ENCODE assay signal across 10 cellular contexts in genomic region chr2:167264380-167264779, GRCh38. TPM values are rescaled to one million over a fixed set of nuclear protein-coding genes. Genes with fewer than 3 reads are reported as not detected.
DNase-seq lines count a peak whose midpoint lies in the region; ATAC-seq, FAIRE-seq and TF ChIP-seq lines count a peak whose summit lies in the region.
"Had no signal": no experiment of that assay in that cellular context is flagged by ENCODE, and none has a peak within 500 bp of the region (broad histone marks: within the 10 kb centered on the region; RNA-seq: fewer than 3 reads in every experiment).

No MANE protein-coding gene starts in this region.

- H3K27ac ChIP-seq in DND-41 (ENCODE audit: low read length) (no peak overlapping the region), GM12878 (ENCODE audit: control insufficient read depth, insufficient read depth) (no peak overlapping the region), right lobe of liver (no peak overlapping the region), ascending aorta (no peak overlapping the region)
- H3K27ac ChIP-seq: prostate gland had no signal

- TF ChIP-seq POLR2A in GM12878 (IDR thresholded peaks at IDR 0.05; ENCODE audit: low read depth, low read length), result no peak
- no peak for TF ChIP-seq POLR2A in right lobe of liver (IDR thresholded peaks at IDR 0.05)

- TF ChIP-seq EP300 in GM12878 (IDR thresholded peaks at IDR 0.05; ENCODE audit: borderline replicate concordance in 1 of 2, control insufficient read depth in 1 of 2, low read depth in 2 of 2, low read length in 2 of 2), result no peak

- H3K79me2 ChIP-seq in DND-41 (ENCODE audit: insufficient read depth, low read length), result no peaks in the 10 kb centered on the region
- no peaks in the 10 kb centered on the region for H3K79me2 ChIP-seq in GM12878 (ENCODE audit: control insufficient read depth, insufficient read depth, low read length)

- no peak overlapping the region for H2AFZ ChIP-seq in DND-41 (ENCODE audit: low read depth, low read length)
- H2AFZ ChIP-seq in GM12878 (ENCODE audit: control insufficient read depth, low read depth, low read length), result no peak overlapping the region

- FAIRE-seq in GM12878 (lab: Jason Lieb, UNC), result no peak

- H3K4me1 ChIP-seq in DND-41 (ENCODE audit: insufficient read depth, low read length), result no peaks in the 10 kb centered on the region
- H3K4me1 ChIP-seq in GM12878 (ENCODE audit: control insufficient read depth, insufficient read depth, low read length), result no peaks in the 10 kb centered on the region
- no peaks in the 10 kb centered on the region for H3K4me1 ChIP-seq in right lobe of liver
- no peaks in the 10 kb centered on the region for H3K4me1 ChIP-seq in ascending aorta
- H3K4me1 ChIP-seq: prostate gland had no signal

- in situ Hi-C loops in GM12878 (cut with MboI), result no loop called here

- no peaks in the 10 kb centered on the region for H3K9me3 ChIP-seq in DND-41 (ENCODE audit: insufficient read depth, low read length, severe bottlenecking)
- H3K9me3 ChIP-seq in GM12878 (replicated peaks; ENCODE audit: control insufficient read depth, insufficient read depth, low read length), result no peaks in the 10 kb centered on the region
- no peaks in the 10 kb centered on the region for H3K9me3 ChIP-seq in right lobe of liver
- H3K9me3 ChIP-seq in ascending aorta, result peaks cover 0 to 5% of the 10 kb centered on the region in 2 donors
- H3K9me3 ChIP-seq: prostate gland had no signal

- no peaks in the 10 kb centered on the region for H3K36me3 ChIP-seq in DND-41 (ENCODE audit: insufficient read depth, low read length)
- no peaks in the 10 kb centered on the region for H3K36me3 ChIP-seq in GM12878 (ENCODE audit: control insufficient read depth in 2 of 2, insufficient read depth in 2 of 2, low read length in 1 of 2)
- no peaks in the 10 kb centered on the region for H3K36me3 ChIP-seq in right lobe of liver
- H3K36me3 ChIP-seq in ascending aorta, result no peaks in the 10 kb centered on the region
- H3K36me3 ChIP-seq: prostate gland had no signal

- CTCF ChIA-PET in GM12878 (lab: Yijun Ruan, JAX), result interaction anchor here (0.8 to 1.4 kb wide), 2 partner anchors 11 to 723 kb away, joined by 3 to 4 read pairs; no protein-coding TSS in a partner anchor

- H3K27ac Mint-ChIP-seq in natural killer cell treated with Interleukin-12 subunit alpha and Interleukin-12 subunit beta and Interleukin-15 and Interleukin-18, amount 100 ng/mL, for 72 hours, result no peak overlapping the region

- peaks cover 7% of the 10 kb centered on the region for H3K36me3 Mint-ChIP-seq in natural killer cell treated with Interleukin-12 subunit alpha and Interleukin-12 subunit beta and Interleukin-15 and Interleukin-18, amount 100 ng/mL, for 72 hours

- POLR2A ChIA-PET in GM12878 (lab: Charles Lee), result no interaction called here

- SMC1A ChIA-PET in GM12878 (lab: Charles Lee; ENCODE audit: uncharacterized antibody, unreplicated experiment), result interaction anchor here (1.5 kb wide), 1 partner anchor 17 kb away, joined by 4 read pairs; no protein-coding TSS in a partner anchor

- intact Hi-C loops in GM12878 (cut with micrococcal nuclease; ENCODE audit: unreplicated experiment), result no loop called here
- intact Hi-C loops in right lobe of liver (cut with DNase I), result no loop called here
- intact Hi-C loops in ascending aorta (cut with DNase I), result no loop called here

- no peak for ATAC-seq in DND-41 (ENCODE audit: insufficient read depth, low read depth)
- ATAC-seq in GM12878, result peak; percentile 40; the same call in 2 of the 3 replicates
- ATAC-seq in right lobe of liver, result peak in 3 of 4 donors; percentile 25 to 53 (median 30)
- ATAC-seq in HG03432 (IDR thresholded peaks at IDR 0.05; ENCODE audit: unreplicated experiment), result no peak
- ATAC-seq in natural killer cell treated with Interleukin-12 subunit alpha and Interleukin-12 subunit beta and Interleukin-15 and Interleukin-18, amount 100 ng/mL, for 72 hours, result no peak
- no peak for ATAC-seq in HG02610 (IDR thresholded peaks at IDR 0.05; ENCODE audit: unreplicated experiment)

- H3K27me3 Mint-ChIP-seq in natural killer cell treated with Interleukin-12 subunit alpha and Interleukin-12 subunit beta and Interleukin-15 and Interleukin-18, amount 100 ng/mL, for 72 hours, result no peaks in the 10 kb centered on the region

- TF ChIP-seq RAD21 in GM12878 (IDR thresholded peaks at IDR 0.05; ENCODE audit: insufficient read depth, low read depth, low read length), result peak; percentile 13; the same call in 1 of the 2 replicates

- RAD21 ChIA-PET in GM12878 (lab: Charles Lee; ENCODE audit: unreplicated experiment), result interaction anchor here (0.8 kb wide), 1 partner anchor 854 kb away, joined by 4 read pairs; no protein-coding TSS in a partner anchor

- no peak overlapping the region for H3K4me3 Mint-ChIP-seq in natural killer cell treated with Interleukin-12 subunit alpha and Interleukin-12 subunit beta and Interleukin-15 and Interleukin-18, amount 100 ng/mL, for 72 hours

- TF ChIP-seq CTCF in DND-41 (IDR thresholded peaks at IDR 0.05; ENCODE audit: borderline replicate concordance, extremely low read depth, low read length, poor library complexity, severe bottlenecking), result peak; percentile 42
- no peak for TF ChIP-seq CTCF in GM12878 (IDR thresholded peaks at IDR 0.05 in 2 of 3, conservative IDR thresholded peaks at IDR 0.05 in 1 of 3; ENCODE audit: control insufficient read depth in 2 of 3, extremely low read depth in 1 of 3, insufficient read depth in 1 of 3, low read depth in 3 of 3, low read length in 3 of 3)
- TF ChIP-seq CTCF in right lobe of liver (IDR thresholded peaks at IDR 0.05), result peak in 3 of 4 donors; percentile 10 to 27 (median 26)
- peak in 1 of 3 experiments; percentile 13 for TF ChIP-seq CTCF in ascending aorta (IDR thresholded peaks at IDR 0.05)

- H3K4me3 ChIP-seq in DND-41 (ENCODE audit: low read depth in 1 of 2, low read length in 2 of 2) (no peak overlapping the region), GM12878 (no peak overlapping the region), right lobe of liver (no peak overlapping the region), ascending aorta (no peak overlapping the region)
- H3K4me3 ChIP-seq: prostate gland had no signal

- no peaks in the 10 kb centered on the region for H3K4me1 Mint-ChIP-seq in natural killer cell treated with Interleukin-12 subunit alpha and Interleukin-12 subunit beta and Interleukin-15 and Interleukin-18, amount 100 ng/mL, for 72 hours (ENCODE audit: low read depth in 2 of 2)

- no peak overlapping the region for H3K9ac ChIP-seq in DND-41 (ENCODE audit: low read depth, low read length)
- no peak overlapping the region for H3K9ac ChIP-seq in GM12878 (ENCODE audit: control insufficient read depth, insufficient read depth, low read length)

- H3K9me3 Mint-ChIP-seq in natural killer cell treated with Interleukin-12 subunit alpha and Interleukin-12 subunit beta and Interleukin-15 and Interleukin-18, amount 100 ng/mL, for 72 hours, result peaks cover 12% of the 10 kb centered on the region

- 43% methylated on average over 5 of the region's 5 CpGs for WGBS in GM12878 (ENCODE audit: insufficient coverage, insufficient replicate concordance, low lambda C conversion rate, missing lambda C conversion rate)
- WGBS in right lobe of liver (ENCODE audit: insufficient coverage, low coverage, low lambda C conversion rate, missing lambda C conversion rate), result 72% methylated on average over 5 of the region's 5 CpGs

- H3K27me3 ChIP-seq in DND-41 (ENCODE audit: insufficient read depth, low read length, poor library complexity), result no peaks in the 10 kb centered on the region
- no peaks in the 10 kb centered on the region; a peak in 1 of 4 replicates for H3K27me3 ChIP-seq in GM12878 (replicated peaks in 1 of 2; ENCODE audit: control insufficient read depth in 2 of 2, insufficient read depth in 2 of 2, low read length in 1 of 2)
- no peaks in the 10 kb centered on the region for H3K27me3 ChIP-seq in right lobe of liver
- no peaks in the 10 kb centered on the region for H3K27me3 ChIP-seq in ascending aorta

- no peak for DNase-seq in DND-41
- DNase-seq in LoVo (ENCODE audit: low spot score), result peak; percentile 7
- DNase-seq in GM12878 (ENCODE audit: low read depth, low spot score), result no peak
- no peak for DNase-seq in right lobe of liver
- DNase-seq in natural killer cell treated with Interleukin-12 subunit alpha and Interleukin-12 subunit beta and Interleukin-15 and Interleukin-18, amount 100 ng/mL, for 72 hours (ENCODE audit: low spot score), result no peak
- DNase-seq in ascending aorta (ENCODE audit: low spot score in 2 of 2), result no peak
- DNase-seq: NCI-H2029 treated with DMSO at 0.1 percent for 48 hours had no signal

- H3K4me2 ChIP-seq in DND-41 (ENCODE audit: insufficient read depth, low read length) (no peak overlapping the region), GM12878 (ENCODE audit: control insufficient read depth, insufficient read depth) (no peak overlapping the region)

- no TSS peak for BruUV-seq in GM12878 (replicated peaks; lab: Mats Ljungman, UMichigan)

- no peaks in the 10 kb centered on the region for H4K20me1 ChIP-seq in DND-41 (ENCODE audit: insufficient read depth, low read length)
- H4K20me1 ChIP-seq in GM12878 (ENCODE audit: control insufficient read depth, insufficient read depth), result no peaks in the 10 kb centered on the region

TF ChIP-seq in GM12878, 131 proteins besides CTCF, POLR2A, EP300 and RAD21:
- no peak for TF ChIP-seq ZNF622 (IDR thresholded peaks at IDR 0.05)
TF ChIP-seq in GM12878: peak in this region for 0.

RNA-seq across cellular contexts. Expression of gene B3GALT1, which starts 28.4 kb away (rescaled TPM):
- not detected in 2 replicates for total RNA-seq in GM12878 (2013; cell fraction: nucleolus; rRNA removed)
- not detected in 2 replicates for total RNA-seq in GM12878 (2014; rRNA removed)
- not detected in 2 replicates for total RNA-seq in GM12878 (2014; rRNA removed; fragmentation: Illumina TruSeq; extraction: Trizol)
- total RNA-seq in GM12878 (2021), result 0.05 TPM in 1 of 2 replicates, not detected in the other
- not detected for polyA plus RNA-seq in GM12878 (2011; ENCODE audit: low read depth)
- polyA plus RNA-seq in GM12878 (2011; rRNA removed), result not detected in 2 replicates
- polyA plus RNA-seq in GM12878 (2011; cell fraction: cytosol; rRNA removed), result not detected in 2 replicates
- polyA plus RNA-seq in GM12878 (2011; cell fraction: nucleus; rRNA removed), result not detected in 2 replicates
- not detected in 2 replicates for polyA plus RNA-seq in GM12878 (2012)
- not detected in 2 replicates for polyA plus RNA-seq in GM12878 (2014; fragmentation: Illumina TruSeq; extraction: Trizol)
- polyA plus RNA-seq in GM12878 (2014; fragmentation: Nextera tagmentation; extraction: Ambion mirVana), result not detected
- polyA plus RNA-seq in GM12878 (2014; rRNA removed), result not detected in 2 replicates
- polyA plus RNA-seq in GM12878 (2016; fragmentation: Nextera tagmentation; extraction: Ambion mirVana), result not detected
- not detected in 2 replicates for polyA minus RNA-seq in GM12878 (2011; rRNA and poly(A)+ RNA removed)
- not detected in 2 replicates for polyA minus RNA-seq in GM12878 (2011; cell fraction: cytosol; rRNA and poly(A)+ RNA removed)
- polyA minus RNA-seq in GM12878 (2011; cell fraction: nucleus; rRNA and poly(A)+ RNA removed), result under 0.01 and 0.10 TPM in 2 replicates
- under 1 TPM in 2 of 6 experiments, not detected in 4; 0.04 to 0.06 TPM for total RNA-seq in right lobe of liver
- under 1 TPM; 0.10 to 0.20 TPM for total RNA-seq in natural killer cell treated with Interleukin-12 subunit alpha and Interleukin-12 subunit beta and Interleukin-15 and Interleukin-18, amount 100 ng/mL, for 72 hours
- total RNA-seq in ascending aorta, result 0.11 TPM

Comparison
In these comparisons a context has a peak if more than half of its experiments do, and no peak if none do; other contexts are left out.
1. ATAC-seq: peak in GM12878 (single experiment) and right lobe of liver (3 of 4); none in DND-41 (single experiment), HG03432 (single experiment), natural killer cell treated with Interleukin-12 subunit alpha and Interleukin-12 subunit beta and Interleukin-15 and Interleukin-18, amount 100 ng/mL, for 72 hours (0 of 2) and HG02610 (single experiment).
2. CTCF ChIP-seq: peak in DND-41 (single experiment) and right lobe of liver (3 of 4); none in GM12878 (0 of 3).